In the genomic region with DNA sequence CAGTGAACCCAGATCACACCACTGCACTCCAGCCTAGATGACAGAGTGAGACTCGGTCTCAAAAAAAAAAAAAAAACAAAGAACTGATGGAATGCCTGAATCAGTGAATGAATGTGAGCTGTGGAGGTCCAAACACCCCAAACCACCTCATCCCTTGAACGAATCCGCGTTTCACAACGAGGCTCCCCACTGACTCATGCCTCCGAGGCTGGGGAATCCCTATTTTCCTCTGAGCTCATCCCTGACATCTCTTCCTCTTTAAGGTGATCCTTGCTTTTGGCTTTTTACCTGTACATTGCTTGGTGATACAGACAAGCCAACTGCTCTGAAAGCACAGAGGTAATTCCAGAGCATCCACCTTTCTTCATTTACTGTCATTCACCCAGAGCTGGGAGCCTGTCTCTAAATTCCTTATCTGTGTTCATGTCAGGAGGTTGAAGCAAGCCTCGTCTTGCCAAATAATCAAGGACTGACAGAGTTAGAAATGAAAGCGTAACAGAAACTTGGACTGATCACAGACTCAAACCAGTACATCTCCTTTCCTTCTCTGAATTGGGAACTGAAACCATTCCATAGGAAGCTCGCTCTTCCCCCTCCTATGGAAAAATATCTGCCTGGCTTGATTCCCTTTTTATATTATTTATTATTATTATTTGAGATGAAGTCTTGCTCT, we compare ENCODE assay signal across 9 cellular contexts. TPM values are rescaled to one million over a fixed set of nuclear protein-coding genes. Genes with fewer than 3 reads are reported as not detected.
"Had no signal": no experiment of that assay in that cellular context is flagged by ENCODE, and none has a peak within 500 bp of the region (broad histone marks: within the 10 kb centered on the region; RNA-seq: fewer than 3 reads in every experiment).

No MANE protein-coding gene starts in this region.

RNA-seq across cellular contexts. Expression of gene HCAR2, which starts 3.0 kb away (rescaled TPM):
- total RNA-seq: glomerular endothelial cell, neural crest cell had no signal

RNA-seq across cellular contexts. Expression of gene HCAR3, which starts 16.4 kb away (rescaled TPM):
- total RNA-seq: frontal cortex, glomerular endothelial cell, left ventricle myocardium inferior, neural crest cell, progenitor cell of endocrine pancreas, right cardiac atrium, transverse colon had no signal

RNA-seq across cellular contexts. Expression of gene HCAR1, which starts 30.5 kb away (rescaled TPM):
- total RNA-seq: left ventricle myocardium inferior, mononuclear cell, neural crest cell, thoracic aorta had no signal
